In the genomic region with DNA sequence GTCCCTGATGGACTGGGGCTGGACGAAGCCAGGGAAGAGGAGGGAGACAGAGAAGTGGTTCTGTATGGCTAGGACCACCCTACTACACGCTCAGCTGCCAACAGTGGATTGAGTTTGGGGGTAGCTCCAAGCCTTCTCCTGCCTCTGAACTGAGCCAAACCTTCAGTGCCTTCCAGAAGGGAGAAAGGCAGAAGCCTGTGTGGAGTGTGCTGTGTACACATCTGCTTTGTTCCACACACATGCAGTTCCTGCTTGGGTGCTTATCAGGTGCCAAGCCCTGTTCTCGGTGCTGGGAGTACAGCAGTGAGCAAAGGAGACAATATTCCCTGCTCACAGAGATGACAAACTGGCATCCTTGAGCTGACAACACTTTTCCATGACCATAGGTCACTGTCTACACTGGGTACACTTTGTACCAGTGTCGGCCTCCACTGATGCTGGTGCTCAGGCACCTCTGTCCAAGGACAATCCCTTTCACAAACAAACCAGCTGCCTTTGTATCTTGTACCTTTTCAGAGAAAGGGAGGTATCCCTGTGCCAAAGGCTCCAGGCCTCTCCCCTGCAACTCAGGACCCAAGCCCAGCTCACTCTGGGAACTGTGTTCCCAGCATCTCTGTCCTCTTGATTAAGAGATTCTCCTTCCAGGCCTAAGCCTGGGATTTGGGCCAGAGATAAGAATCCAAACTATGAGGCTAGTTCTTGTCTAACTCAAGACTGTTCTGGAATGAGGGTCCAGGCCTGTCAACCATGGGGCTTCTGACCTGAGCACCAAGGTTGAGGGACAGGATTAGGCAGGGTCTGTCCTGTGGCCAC, we compare ENCODE assay signal across 30 cellular contexts. TPM values are rescaled to one million over a fixed set of nuclear protein-coding genes. Genes with fewer than 3 reads are reported as not detected.
DNase-seq lines count a peak whose midpoint lies in the region; ATAC-seq, FAIRE-seq and TF ChIP-seq lines count a peak whose summit lies in the region.
"Had no signal": no experiment of that assay in that cellular context is flagged by ENCODE, and none has a peak within 500 bp of the region (broad histone marks: within the 10 kb centered on the region; RNA-seq: fewer than 3 reads in every experiment).

No MANE protein-coding gene starts in this region.

- H3K36me3 ChIP-seq in A673 (ENCODE audit: insufficient read depth, low read length, poor library complexity, severe bottlenecking), result peaks cover 64% of the 10 kb centered on the region
- peaks cover 40% of the 10 kb centered on the region for H3K36me3 ChIP-seq in bronchial epithelial cell (ENCODE audit: control insufficient read depth, insufficient read depth, low read length)
- H3K36me3 ChIP-seq in mucosa of descending colon (ENCODE audit: low read depth), result no peaks in the 10 kb centered on the region

- H3K4me1 ChIP-seq in A673 (ENCODE audit: insufficient read depth, low read length, poor library complexity, severe bottlenecking) (peaks cover 12% of the 10 kb centered on the region), mucosa of descending colon (ENCODE audit: low read depth) (no peaks in the 10 kb centered on the region)
- H3K4me1 ChIP-seq: sigmoid colon, suprapubic skin had no signal

- FAIRE-seq in bronchial epithelial cell (lab: Jason Lieb, UNC), result peak; percentile 93
- FAIRE-seq: GM18507, kidney, TTC549 had no signal

- DNase-seq in A673 (ENCODE audit: low spot score), result no peak
- DNase-seq in OCI-M1 (lab: John Stamatoyannopoulos, UW), result peak; percentile 55
- DNase-seq in bronchial epithelial cell (ENCODE audit: low read depth), result no peak
- DNase-seq in mucosa of descending colon, result peak in 1 of 3 donors; percentile 13
- DNase-seq in activated CD8-positive, alpha-beta memory T cell treated with anti-CD3 and anti-CD28 coated beads, Interleukin-2, amount 10 ng/mL, durations not matched to agents 7 days and 5 days, result no peak
- DNase-seq in NCI-H82 treated with DMSO at 0.1 percent for 48 hours (lab: John Stamatoyannopoulos, UW; ENCODE audit: unreplicated experiment), result no peak
- no peak for DNase-seq in glutamatergic neuron
- DNase-seq in AG08395 (ENCODE audit: low spot score), result no peak
- DNase-seq: activated CD4-positive, alpha-beta memory T cell treated with anti-CD3 and anti-CD28 coated beads, Interleukin-2, amount 10 ng/mL, durations not matched to agents 7 days and 5 days; activated CD4-positive, alpha-beta T cell treated with anti-CD3 and anti-CD28 coated beads for 1 hour; activated effector memory CD4-positive, alpha-beta T cell treated with Interleukin-2 at 50 U/mL for 16 hours; activated naive CD8-positive, alpha-beta T cell treated with anti-CD3 and anti-CD28 coated beads, Interleukin-2, amount 10 ng/mL, durations not matched to agents 7 days and 5 days; dorsolateral prefrontal cortex; HCEC 1CT; kidney; NCI-H1436 treated with DMSO at 0.1 percent for 48 hours; NCI-H2107; NCI-H510A; NK-92 treated with Interleukin-12 subunit alpha and Interleukin-12 subunit beta, amount 100 ng/mL, for 24 hours; posterior cingulate gyrus; sigmoid colon; stimulated activated CD4-positive, alpha-beta T cell treated with anti-CD3 and anti-CD28 coated beads, Interleukin-15, amount 100 ng/mL, for 24 hours; stimulated activated naive B cell treated with anti-CD40 and anti-IgM and Interleukin-4, amounts not matched to agents 10 μg/mL and 1 μg/mL and 100 μg/mL, for 72 hours had no signal

- H3K27me3 ChIP-seq in A673 (replicated peaks; ENCODE audit: insufficient read depth, low read depth, low read length, poor library complexity), result no peaks in the 10 kb centered on the region
- no peaks in the 10 kb centered on the region for H3K27me3 ChIP-seq in bronchial epithelial cell (ENCODE audit: control insufficient read depth, insufficient read depth, low read length)
- H3K27me3 ChIP-seq: dorsolateral prefrontal cortex, sigmoid colon, suprapubic skin had no signal

- TSS peak; percentile 16 for BruUV-seq in A673 (replicated peaks; lab: Mats Ljungman, UMichigan)

- POLR2A ChIA-PET in A673 (lab: Charles Lee; ENCODE audit: low non-redundant PET), result no interaction called here

- intact Hi-C loops in A673 (cut with micrococcal nuclease; ENCODE audit: unreplicated experiment) (no loop called here), mucosa of descending colon (cut with DNase I, micrococcal nuclease) (no loop called here)

- H3K9me3 ChIP-seq in A673 (ENCODE audit: low read depth, low read length, poor library complexity, severe bottlenecking), result no peaks in the 10 kb centered on the region
- no peaks in the 10 kb centered on the region for H3K9me3 ChIP-seq in mucosa of descending colon
- H3K9me3 ChIP-seq: sigmoid colon, suprapubic skin had no signal

- H3K27me3 Mint-ChIP-seq in activated CD8-positive, alpha-beta memory T cell treated with anti-CD3 and anti-CD28 coated beads, Interleukin-2, amount 10 ng/mL, durations not matched to agents 7 days and 5 days, result no peaks in the 10 kb centered on the region
- peaks cover 2% of the 10 kb centered on the region for H3K27me3 Mint-ChIP-seq in glutamatergic neuron (ENCODE audit: unreplicated experiment)
- H3K27me3 Mint-ChIP-seq: activated CD4-positive, alpha-beta memory T cell treated with anti-CD3 and anti-CD28 coated beads, Interleukin-2, amount 10 ng/mL, durations not matched to agents 7 days and 5 days; activated naive CD8-positive, alpha-beta T cell treated with anti-CD3 and anti-CD28 coated beads, Interleukin-2, amount 10 ng/mL, durations not matched to agents 7 days and 5 days; stimulated activated naive B cell treated with anti-CD40 and anti-IgM and Interleukin-4, amounts not matched to agents 10 μg/mL and 1 μg/mL and 100 μg/mL, for 72 hours had no signal

- peaks cover 20% of the 10 kb centered on the region for H3K36me3 Mint-ChIP-seq in activated CD8-positive, alpha-beta memory T cell treated with anti-CD3 and anti-CD28 coated beads, Interleukin-2, amount 10 ng/mL, durations not matched to agents 7 days and 5 days
- no peaks in the 10 kb centered on the region for H3K36me3 Mint-ChIP-seq in glutamatergic neuron (ENCODE audit: unreplicated experiment)

- H3K9me3 Mint-ChIP-seq in activated CD8-positive, alpha-beta memory T cell treated with anti-CD3 and anti-CD28 coated beads, Interleukin-2, amount 10 ng/mL, durations not matched to agents 7 days and 5 days (ENCODE audit: low read depth), result no peaks in the 10 kb centered on the region
- H3K9me3 Mint-ChIP-seq in glutamatergic neuron (ENCODE audit: unreplicated experiment), result no peaks in the 10 kb centered on the region
- H3K9me3 Mint-ChIP-seq: activated CD4-positive, alpha-beta memory T cell treated with anti-CD3 and anti-CD28 coated beads, Interleukin-2, amount 10 ng/mL, durations not matched to agents 7 days and 5 days; activated naive CD8-positive, alpha-beta T cell treated with anti-CD3 and anti-CD28 coated beads, Interleukin-2, amount 10 ng/mL, durations not matched to agents 7 days and 5 days; neural crest cell; stimulated activated naive B cell treated with anti-CD40 and anti-IgM and Interleukin-4, amounts not matched to agents 10 μg/mL and 1 μg/mL and 100 μg/mL, for 72 hours; T-helper 1 cell treated with Interleukin-12 subunit alpha and Interleukin-12 subunit beta and Interleukin-4 antibody, amounts not matched to agents 30 μg/mL and 1 μg/mL, for 36 hours had no signal

- H3K4me1 Mint-ChIP-seq in activated CD8-positive, alpha-beta memory T cell treated with anti-CD3 and anti-CD28 coated beads, Interleukin-2, amount 10 ng/mL, durations not matched to agents 7 days and 5 days, result peaks cover 11% of the 10 kb centered on the region
- H3K4me1 Mint-ChIP-seq in glutamatergic neuron (ENCODE audit: low read depth, unreplicated experiment), result peaks cover 6% of the 10 kb centered on the region

- CTCF ChIA-PET in A673 (lab: Charles Lee), result no interaction called here
- CTCF ChIA-PET in activated CD8-positive, alpha-beta memory T cell treated with anti-CD3 and anti-CD28 coated beads, Interleukin-2, amount 10 ng/mL, durations not matched to agents 7 days and 5 days (lab: Charles Lee), result no interaction called here

- H3K27ac Mint-ChIP-seq in activated CD8-positive, alpha-beta memory T cell treated with anti-CD3 and anti-CD28 coated beads, Interleukin-2, amount 10 ng/mL, durations not matched to agents 7 days and 5 days, result no peak overlapping the region
- no peak overlapping the region for H3K27ac Mint-ChIP-seq in glutamatergic neuron (ENCODE audit: unreplicated experiment)
- H3K27ac Mint-ChIP-seq: activated CD4-positive, alpha-beta memory T cell treated with anti-CD3 and anti-CD28 coated beads, Interleukin-2, amount 10 ng/mL, durations not matched to agents 7 days and 5 days; activated naive CD8-positive, alpha-beta T cell treated with anti-CD3 and anti-CD28 coated beads, Interleukin-2, amount 10 ng/mL, durations not matched to agents 7 days and 5 days; stimulated activated naive B cell treated with anti-CD40 and anti-IgM and Interleukin-4, amounts not matched to agents 10 μg/mL and 1 μg/mL and 100 μg/mL, for 72 hours; T-helper 1 cell treated with Interleukin-12 subunit alpha and Interleukin-12 subunit beta and Interleukin-4 antibody, amounts not matched to agents 30 μg/mL and 1 μg/mL, for 36 hours had no signal

- ATAC-seq in mucosa of descending colon, result peak; percentile 58
- ATAC-seq in activated CD8-positive, alpha-beta memory T cell treated with anti-CD3 and anti-CD28 coated beads, Interleukin-2, amount 10 ng/mL, durations not matched to agents 7 days and 5 days, result no peak
- ATAC-seq: stimulated activated naive B cell treated with anti-CD40 and anti-IgM and Interleukin-4, amounts not matched to agents 10 μg/mL and 1 μg/mL and 100 μg/mL, for 72 hours had no signal

- no peak for TF ChIP-seq CTCF in A673 (conservative IDR thresholded peaks at IDR 0.05; ENCODE audit: low read depth, low read length)
- no peak for TF ChIP-seq CTCF in bronchial epithelial cell (IDR thresholded peaks at IDR 0.05; ENCODE audit: insufficient read depth, low read length, severe bottlenecking)
- TF ChIP-seq CTCF in mucosa of descending colon (IDR thresholded peaks at IDR 0.05), result no peak
- TF ChIP-seq CTCF in glutamatergic neuron (IDR thresholded peaks at IDR 0.05; ENCODE audit: partially characterized antibody, unreplicated experiment), result no peak

- no peak overlapping the region for H3K27ac ChIP-seq in A673 (ENCODE audit: low read depth, low read length, poor library complexity, severe bottlenecking)
- H3K27ac ChIP-seq: C4-2B, dorsolateral prefrontal cortex, sigmoid colon, SK-N-MC, suprapubic skin had no signal

- H3K4me3 ChIP-seq in A673 (ENCODE audit: low read depth, low read length, poor library complexity, severe bottlenecking) (no peak overlapping the region), bronchial epithelial cell (ENCODE audit: low read depth, low read length) (no peak overlapping the region), mucosa of descending colon (no peak overlapping the region)
- H3K4me3 ChIP-seq: dorsolateral prefrontal cortex, sigmoid colon, SK-N-MC, suprapubic skin had no signal

- H3K4me3 Mint-ChIP-seq in activated CD8-positive, alpha-beta memory T cell treated with anti-CD3 and anti-CD28 coated beads, Interleukin-2, amount 10 ng/mL, durations not matched to agents 7 days and 5 days, result no peak overlapping the region
- H3K4me3 Mint-ChIP-seq in glutamatergic neuron (ENCODE audit: unreplicated experiment), result no peak overlapping the region
- H3K4me3 Mint-ChIP-seq: activated CD4-positive, alpha-beta memory T cell treated with anti-CD3 and anti-CD28 coated beads, Interleukin-2, amount 10 ng/mL, durations not matched to agents 7 days and 5 days; activated naive CD8-positive, alpha-beta T cell treated with anti-CD3 and anti-CD28 coated beads, Interleukin-2, amount 10 ng/mL, durations not matched to agents 7 days and 5 days; neural crest cell; stimulated activated naive B cell treated with anti-CD40 and anti-IgM and Interleukin-4, amounts not matched to agents 10 μg/mL and 1 μg/mL and 100 μg/mL, for 72 hours; T-helper 1 cell treated with Interleukin-12 subunit alpha and Interleukin-12 subunit beta and Interleukin-4 antibody, amounts not matched to agents 30 μg/mL and 1 μg/mL, for 36 hours had no signal

RNA-seq across cellular contexts. Expression of a gene that starts 11.3 kb away (rescaled TPM):
- 71.9 and 72.0 TPM in 2 replicates for total RNA-seq in A673 (2021)
- total RNA-seq in bronchial epithelial cell, result 178 and 202 TPM in 2 replicates
- 100 to 1,000 TPM in 2 of 3 donors, 10 to 100 TPM in 1; 97.5 to 124 (median 117) TPM for total RNA-seq in mucosa of descending colon
- 100 to 1,000 TPM; 114 to 173 TPM for total RNA-seq in activated CD8-positive, alpha-beta memory T cell treated with anti-CD3 and anti-CD28 coated beads, Interleukin-2, amount 10 ng/mL, durations not matched to agents 7 days and 5 days
- total RNA-seq in glutamatergic neuron (ENCODE audit: unreplicated experiment), result 97.6 TPM

RNA-seq across cellular contexts. Expression of a gene that starts 16.3 kb away (rescaled TPM):
- total RNA-seq in A673 (2021), result 43.4 and 59.6 TPM in 2 replicates
- total RNA-seq in bronchial epithelial cell, result 432 and 548 TPM in 2 replicates
- total RNA-seq in mucosa of descending colon, result 1 to 10 TPM; 1.4 to 7.4 (median 3.4) TPM
- total RNA-seq in activated CD8-positive, alpha-beta memory T cell treated with anti-CD3 and anti-CD28 coated beads, Interleukin-2, amount 10 ng/mL, durations not matched to agents 7 days and 5 days, result 10 to 100 TPM; 22.4 to 25.4 TPM
- 29.3 TPM for total RNA-seq in glutamatergic neuron (ENCODE audit: unreplicated experiment)

RNA-seq across cellular contexts. Expression of a gene that starts 49.9 kb away (rescaled TPM):
- total RNA-seq in A673 (2021) (43.4 and 55.4 TPM in 2 replicates), bronchial epithelial cell (2.1 and 4.4 TPM in 2 replicates), mucosa of descending colon (10 to 100 TPM in 2 of 3 donors, 1 to 10 TPM in 1; 8.7 to 21.1 (median 13.1) TPM), glutamatergic neuron (ENCODE audit: unreplicated experiment) (89.3 TPM)
- 1 to 10 TPM; 2.9 to 5.0 TPM for total RNA-seq in activated CD8-positive, alpha-beta memory T cell treated with anti-CD3 and anti-CD28 coated beads, Interleukin-2, amount 10 ng/mL, durations not matched to agents 7 days and 5 days
